ENCODE assay signal across 20 cellular contexts in genomic region chr13:99435116-99435515, GRCh38.
DNase-seq lines count a peak whose midpoint lies in the region; ATAC-seq, FAIRE-seq and TF ChIP-seq lines count a peak whose summit lies in the region.
"Had no signal": no experiment of that assay in that cellular context is flagged by ENCODE, and none has a peak within 500 bp of the region (broad histone marks: within the 10 kb centered on the region; RNA-seq: fewer than 3 reads in every experiment).

No MANE protein-coding gene starts in this region.

- ATAC-seq in T-helper 17 cell (no peak), GM19395 (IDR thresholded peaks at IDR 0.05; ENCODE audit: unreplicated experiment) (no peak)
- no peak for ATAC-seq in central memory CD8-positive, alpha-beta T cell (replicated peaks; ENCODE audit: extremely low read depth, poor library complexity, severe bottlenecking)
- no peak for ATAC-seq in stimulated activated naive CD8-positive, alpha-beta T cell treated with anti-CD3 and anti-CD28 coated beads, Interleukin-15, amount 100 ng/mL, for 72 hours
- ATAC-seq: body of pancreas, left colon had no signal

- no peak for FAIRE-seq in GM12892 (lab: Jason Lieb, UNC)

- peaks cover 63% of the 10 kb centered on the region for H3K4me1 Mint-ChIP-seq in activated naive CD4-positive, alpha-beta T cell treated with anti-CD3 and anti-CD28 coated beads, Interleukin-2, amount 50 U/mL, for 24 hours
- H3K4me1 Mint-ChIP-seq in T-helper 17 cell = peaks cover 49% of the 10 kb centered on the region
- peaks cover 60% of the 10 kb centered on the region for H3K4me1 Mint-ChIP-seq in central memory CD8-positive, alpha-beta T cell
- peaks cover 75% of the 10 kb centered on the region for H3K4me1 Mint-ChIP-seq in stimulated activated naive CD8-positive, alpha-beta T cell treated with anti-CD3 and anti-CD28 coated beads, Interleukin-15, amount 100 ng/mL, for 72 hours

- H3K27ac Mint-ChIP-seq in activated naive CD4-positive, alpha-beta T cell treated with anti-CD3 and anti-CD28 coated beads, Interleukin-2, amount 50 U/mL, for 24 hours = peak overlapping the region; percentile 55
- H3K27ac Mint-ChIP-seq in T-helper 17 cell = peak overlapping the region; percentile 100
- peak overlapping the region; percentile 98 for H3K27ac Mint-ChIP-seq in central memory CD8-positive, alpha-beta T cell (ENCODE audit: low read depth)
- peak overlapping the region in 1 of 2 donors; percentile 93 for H3K27ac Mint-ChIP-seq in stimulated activated naive CD8-positive, alpha-beta T cell treated with anti-CD3 and anti-CD28 coated beads, Interleukin-15, amount 100 ng/mL, for 72 hours

- peak overlapping the region; percentile 37 for H3K4me3 Mint-ChIP-seq in activated naive CD4-positive, alpha-beta T cell treated with anti-CD3 and anti-CD28 coated beads, Interleukin-2, amount 50 U/mL, for 24 hours
- H3K4me3 Mint-ChIP-seq in T-helper 17 cell = peak overlapping the region; percentile 78
- peak overlapping the region; percentile 38 for H3K4me3 Mint-ChIP-seq in central memory CD8-positive, alpha-beta T cell
- peak overlapping the region; percentile 67 to 68 for H3K4me3 Mint-ChIP-seq in stimulated activated naive CD8-positive, alpha-beta T cell treated with anti-CD3 and anti-CD28 coated beads, Interleukin-15, amount 100 ng/mL, for 72 hours

- no peak for DNase-seq in activated naive CD4-positive, alpha-beta T cell (lab: John Stamatoyannopoulos, UW)
- DNase-seq in T-helper 17 cell (no peak), GM12892 (ENCODE audit: insufficient read length) (no peak)
- DNase-seq in central memory CD8-positive, alpha-beta T cell (ENCODE audit: low spot score in 2 of 2) = no peak
- DNase-seq in stimulated activated naive CD8-positive, alpha-beta T cell treated with anti-CD3 and anti-CD28 coated beads, Interleukin-15, amount 100 ng/mL, for 72 hours = no peak
- no peak for DNase-seq in stimulated activated CD4-positive, alpha-beta T cell treated with anti-CD3 and anti-CD28 coated beads, Interleukin-2, amount 100 ng/mL, for 24 hours
- DNase-seq: body of pancreas, colonic mucosa, DMS53, GF-D8, Kasumi-1, left colon, NCI-H1048, NCI-H2029 treated with DMSO at 0.1 percent for 48 hours, PC-9, sigmoid colon, SJCRH30, tibial artery had no signal

- no peaks in the 10 kb centered on the region for H3K27me3 Mint-ChIP-seq in activated naive CD4-positive, alpha-beta T cell treated with anti-CD3 and anti-CD28 coated beads, Interleukin-2, amount 50 U/mL, for 24 hours
- peaks cover 2% of the 10 kb centered on the region for H3K27me3 Mint-ChIP-seq in T-helper 17 cell
- H3K27me3 Mint-ChIP-seq in central memory CD8-positive, alpha-beta T cell = no peaks in the 10 kb centered on the region
- peaks cover 21% of the 10 kb centered on the region for H3K27me3 Mint-ChIP-seq in stimulated activated naive CD8-positive, alpha-beta T cell treated with anti-CD3 and anti-CD28 coated beads, Interleukin-15, amount 100 ng/mL, for 72 hours

- TF ChIP-seq POLR2A in GM12892 (IDR thresholded peaks at IDR 0.05; ENCODE audit: low read depth, low read length) = no peak

- no peaks in the 10 kb centered on the region for H3K9me3 ChIP-seq in T-helper 17 cell (ENCODE audit: control insufficient read depth, low read length, poor library complexity, severe bottlenecking)
- H3K9me3 ChIP-seq: body of pancreas, colonic mucosa, sigmoid colon, SJCRH30, tibial artery had no signal

- no peaks in the 10 kb centered on the region for H3K9me3 Mint-ChIP-seq in activated naive CD4-positive, alpha-beta T cell treated with anti-CD3 and anti-CD28 coated beads, Interleukin-2, amount 50 U/mL, for 24 hours
- H3K9me3 Mint-ChIP-seq in central memory CD8-positive, alpha-beta T cell = no peaks in the 10 kb centered on the region
- no peaks in the 10 kb centered on the region for H3K9me3 Mint-ChIP-seq in stimulated activated naive CD8-positive, alpha-beta T cell treated with anti-CD3 and anti-CD28 coated beads, Interleukin-15, amount 100 ng/mL, for 72 hours

- H3K36me3 Mint-ChIP-seq in activated naive CD4-positive, alpha-beta T cell treated with anti-CD3 and anti-CD28 coated beads, Interleukin-2, amount 50 U/mL, for 24 hours = no peaks in the 10 kb centered on the region
- peaks cover 2% of the 10 kb centered on the region for H3K36me3 Mint-ChIP-seq in T-helper 17 cell (ENCODE audit: low read depth)
- H3K36me3 Mint-ChIP-seq in central memory CD8-positive, alpha-beta T cell (ENCODE audit: insufficient read depth) = peaks cover 21% of the 10 kb centered on the region
